ENCODE assay signal across 18 cellular contexts in the genomic region with DNA sequence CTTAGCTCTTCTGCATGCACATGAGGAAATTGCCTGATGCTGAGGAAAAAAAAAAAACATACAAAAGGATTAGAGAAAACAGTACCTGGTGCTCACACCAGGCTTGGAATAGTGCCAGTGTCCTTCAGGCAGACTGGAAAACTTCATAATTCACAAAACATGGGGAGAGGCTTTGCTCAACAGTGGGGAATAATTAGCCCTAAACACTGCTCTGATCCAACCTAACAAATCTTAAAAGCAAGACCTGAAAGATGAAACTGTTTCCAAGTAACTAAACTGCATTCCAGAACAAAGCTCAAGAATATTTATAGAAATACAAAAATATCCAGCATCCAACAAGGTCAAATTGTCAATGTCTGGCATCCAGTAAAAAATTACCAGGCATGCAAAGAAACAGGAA.
DNase-seq lines count a peak whose midpoint lies in the region; ATAC-seq, FAIRE-seq and TF ChIP-seq lines count a peak whose summit lies in the region.
"Had no signal": no experiment of that assay in that cellular context is flagged by ENCODE, and none has a peak within 500 bp of the region (broad histone marks: within the 10 kb centered on the region; RNA-seq: fewer than 3 reads in every experiment).

No MANE protein-coding gene starts in this region.

- no peaks in the 10 kb centered on the region for H3K36me3 ChIP-seq in BE2C
- no peaks in the 10 kb centered on the region for H3K36me3 ChIP-seq in astrocyte (ENCODE audit: insufficient read depth, low read length)
- H3K36me3 ChIP-seq: ascending aorta, Peyer's patch, right atrium auricular region, thyroid gland had no signal

- H3K4me3 Mint-ChIP-seq in astrocyte (ENCODE audit: unreplicated experiment): no peak overlapping the region
- H3K4me3 Mint-ChIP-seq: nephron had no signal

- H3K79me2 ChIP-seq in astrocyte (ENCODE audit: insufficient read depth, low read length): no peaks in the 10 kb centered on the region

- H3K9ac ChIP-seq in astrocyte (ENCODE audit: low read length): no peak overlapping the region

- H3K4me1 Mint-ChIP-seq in astrocyte (ENCODE audit: low read depth, unreplicated experiment): no peaks in the 10 kb centered on the region

- FAIRE-seq in astrocyte (lab: Jason Lieb, UNC): no peak

- DNase-seq in BE2C (peak; percentile 19), NCI-H1048 (lab: John Stamatoyannopoulos, UW) (peak; percentile 86), astrocyte (ENCODE audit: low read depth) (peak; percentile 18), lung microvascular endothelial cell (ENCODE audit: low read depth in 2 of 2) (peak; percentile 41 to 81), SKM-1 (lab: John Stamatoyannopoulos, UW; ENCODE audit: unreplicated experiment) (no peak), G401 (ENCODE audit: low spot score) (no peak)
- DNase-seq: activated CD4-positive, CD25-positive, alpha-beta regulatory T cell; activated effector memory CD4-positive, alpha-beta T cell treated with anti-CD3 and anti-CD28 coated beads, Interleukin-2, amount 50 U/mL, for 16 hours; effector CD8-positive, alpha-beta T cell; Peyer's patch; stimulated activated CD4-positive, alpha-beta T cell treated with anti-CD3 and anti-CD28 coated beads, Interleukin-2, amount 100 ng/mL, for 48 hours; stimulated activated CD8-positive, alpha-beta memory T cell treated with anti-CD3 and anti-CD28 coated beads, Interleukin-4, amount 100 ng/mL, for 48 hours; thyroid gland had no signal

- H3K9me3 ChIP-seq in BE2C: no peaks in the 10 kb centered on the region
- H3K9me3 ChIP-seq in astrocyte (ENCODE audit: insufficient read depth, low read depth, low read length): no peaks in the 10 kb centered on the region
- H3K9me3 ChIP-seq: ascending aorta, Peyer's patch, right atrium auricular region, thyroid gland had no signal

- H3K4me1 ChIP-seq in BE2C (no peaks in the 10 kb centered on the region), astrocyte (ENCODE audit: insufficient read depth, low read length) (no peaks in the 10 kb centered on the region)
- H3K4me1 ChIP-seq: Peyer's patch, right atrium auricular region, thyroid gland had no signal

- in situ Hi-C loops in G401 (cut with HindIII; ENCODE audit: low sequenced_read_pairs): no loop called here

- no peaks in the 10 kb centered on the region for H3K27me3 Mint-ChIP-seq in astrocyte (ENCODE audit: low read depth, unreplicated experiment)

- TF ChIP-seq CTCF in BE2C (IDR thresholded peaks at IDR 0.05; ENCODE audit: low read depth, low read length) (no peak), astrocyte (IDR thresholded peaks at IDR 0.05; ENCODE audit: insufficient read depth, low read depth, low read length) (no peak)

- H3K27me3 ChIP-seq in BE2C (no peaks in the 10 kb centered on the region), astrocyte (ENCODE audit: insufficient read depth, low read length) (no peaks in the 10 kb centered on the region)
- H3K27me3 ChIP-seq: ascending aorta, Peyer's patch, right atrium auricular region, thyroid gland had no signal

- peaks cover 3% of the 10 kb centered on the region for H3K9me3 Mint-ChIP-seq in astrocyte (ENCODE audit: unreplicated experiment)

- no peak overlapping the region for H3K27ac ChIP-seq in astrocyte (ENCODE audit: low read depth, low read length)
- H3K27ac ChIP-seq: ascending aorta, Peyer's patch, right atrium auricular region, thyroid gland had no signal

- no peak for ATAC-seq in HG03571 (IDR thresholded peaks at IDR 0.05; ENCODE audit: unreplicated experiment)
- no peak for ATAC-seq in GM19467 (IDR thresholded peaks at IDR 0.05; ENCODE audit: unreplicated experiment)

- H2AFZ ChIP-seq in astrocyte (ENCODE audit: low read depth, low read length): no peak overlapping the region

- H3K4me2 ChIP-seq in astrocyte (ENCODE audit: low read length): no peak overlapping the region

- no peaks in the 10 kb centered on the region for H3K36me3 Mint-ChIP-seq in astrocyte (ENCODE audit: low read depth, unreplicated experiment)

- no peaks in the 10 kb centered on the region for H4K20me1 ChIP-seq in astrocyte (ENCODE audit: insufficient read depth, low read length)

- H3K27ac Mint-ChIP-seq in astrocyte (ENCODE audit: unreplicated experiment): no peak overlapping the region

- H3K4me3 ChIP-seq in BE2C (ENCODE audit: low read depth, low read length) (no peak overlapping the region), astrocyte (ENCODE audit: insufficient read depth, low read depth, low read length) (no peak overlapping the region)
- H3K4me3 ChIP-seq: ascending aorta, Peyer's patch, right atrium auricular region, thyroid gland had no signal

Comparison
In these comparisons a context has a peak if more than half of its experiments do, and no peak if none do; other contexts are left out.
1. DNase-seq: peak in BE2C (single experiment), NCI-H1048 (single experiment), astrocyte (single experiment) and lung microvascular endothelial cell (2 of 2); none in SKM-1 (single experiment) and G401 (single experiment).